Comparison of ENCODE assay signal across 8 cellular contexts in the genomic region with DNA sequence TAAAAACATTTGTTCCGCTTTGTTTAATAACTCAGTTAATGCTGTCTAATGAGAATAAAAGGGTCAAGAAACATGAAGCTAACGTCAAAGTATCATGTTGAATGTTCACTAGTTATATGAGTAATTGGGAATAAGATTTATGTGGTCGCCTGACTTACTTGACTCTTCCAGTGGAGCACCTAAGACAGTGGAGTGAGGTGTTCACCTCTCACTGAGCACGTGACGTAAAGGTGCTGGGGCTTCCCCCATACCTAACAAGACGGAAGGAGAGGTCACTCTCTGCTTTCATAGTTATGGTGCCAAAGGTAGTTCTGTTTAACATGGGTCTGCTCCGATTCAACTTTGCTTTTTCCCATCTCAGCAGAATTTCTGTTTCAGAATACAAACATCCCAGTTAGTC. TPM values are rescaled to one million over a fixed set of nuclear protein-coding genes. Genes with fewer than 3 reads are reported as not detected.
DNase-seq lines count a peak whose midpoint lies in the region; ATAC-seq, FAIRE-seq and TF ChIP-seq lines count a peak whose summit lies in the region.

No MANE protein-coding gene starts in this region.

- H3K36me3 ChIP-seq in suprapubic skin: no peaks in the 10 kb centered on the region

- no peaks in the 10 kb centered on the region for H3K9me3 ChIP-seq in suprapubic skin

- H3K27ac ChIP-seq in suprapubic skin: no peak overlapping the region

- peak; percentile 31 for TF ChIP-seq POLR2A in GM18526 (IDR thresholded peaks at IDR 0.05; ENCODE audit: extremely low read depth, insufficient read length)
- TF ChIP-seq POLR2A in suprapubic skin (IDR thresholded peaks at IDR 0.05): no peak

- WGBS in suprapubic skin: 82% methylated on average over 7 of the region's 7 CpGs

- H3K9me3 Mint-ChIP-seq in memory B cell: peaks cover 3% of the 10 kb centered on the region

- H3K4me3 Mint-ChIP-seq in memory B cell: peak overlapping the region; percentile 78

- TF ChIP-seq CTCF in D721Med (IDR thresholded peaks at IDR 0.05; ENCODE audit: insufficient read depth, missing control alignments) (no peak), suprapubic skin (IDR thresholded peaks at IDR 0.05) (no peak)

- H3K4me3 ChIP-seq in suprapubic skin: no peak overlapping the region

- peak; percentile 41 to 60 for DNase-seq in memory B cell (ENCODE audit: low spot score in 2 of 2)
- no peak for DNase-seq in D721Med (ENCODE audit: insufficient read length, low spot score)
- DNase-seq in left ventricle myocardium superior: no peak
- DNase-seq in NOMO-1 (lab: John Stamatoyannopoulos, UW; ENCODE audit: unreplicated experiment in 2 of 2): no peak
- no peak for DNase-seq in suprapubic skin (ENCODE audit: low spot score in 2 of 2)

- FAIRE-seq in D721Med (lab: Jason Lieb, UNC): no peak

- H3K27me3 ChIP-seq in suprapubic skin: no peaks in the 10 kb centered on the region

- ATAC-seq in GM21529 (IDR thresholded peaks at IDR 0.05; ENCODE audit: unreplicated experiment): peak; percentile 66
- peak; percentile 48 for ATAC-seq in HG03469 (IDR thresholded peaks at IDR 0.05; ENCODE audit: unreplicated experiment)
- peak; percentile 76 for ATAC-seq in memory B cell (ENCODE audit: low read depth)
- ATAC-seq in left ventricle myocardium superior: no peak

- H3K4me1 Mint-ChIP-seq in memory B cell: peaks cover 34% of the 10 kb centered on the region

- peaks cover 17% of the 10 kb centered on the region for H3K36me3 Mint-ChIP-seq in memory B cell

- TF ChIP-seq EP300 in suprapubic skin (IDR thresholded peaks at IDR 0.05): no peak

- H3K27me3 Mint-ChIP-seq in memory B cell: no peaks in the 10 kb centered on the region

- peak overlapping the region; percentile 98 for H3K27ac Mint-ChIP-seq in memory B cell

- intact Hi-C loops in left ventricle myocardium superior (cut with micrococcal nuclease): no loop called here

- H3K4me1 ChIP-seq in suprapubic skin: peaks cover 10% of the 10 kb centered on the region

RNA-seq across cellular contexts. Expression of a gene that starts 0.7 kb away (rescaled TPM):
- total RNA-seq in left ventricle myocardium superior (0.22 TPM), suprapubic skin (under 1 TPM in 1 of 4 donors, not detected in 3; 0.45 TPM)

RNA-seq across cellular contexts. Expression of a gene that starts 13.3 kb away (rescaled TPM):
- 242 TPM for total RNA-seq in left ventricle myocardium superior
- 10 to 100 TPM; 24.2 to 65.8 (median 51.2) TPM for total RNA-seq in suprapubic skin

Comparison
In these comparisons a context has a peak if more than half of its experiments do, and no peak if none do; other contexts are left out.
1. DNase-seq: peak in memory B cell (2 of 2); none in D721Med (single experiment), left ventricle myocardium superior (single experiment), NOMO-1 (0 of 2) and suprapubic skin (0 of 2).